Comparison of ENCODE assay signal across 36 cellular contexts in the genomic region with DNA sequence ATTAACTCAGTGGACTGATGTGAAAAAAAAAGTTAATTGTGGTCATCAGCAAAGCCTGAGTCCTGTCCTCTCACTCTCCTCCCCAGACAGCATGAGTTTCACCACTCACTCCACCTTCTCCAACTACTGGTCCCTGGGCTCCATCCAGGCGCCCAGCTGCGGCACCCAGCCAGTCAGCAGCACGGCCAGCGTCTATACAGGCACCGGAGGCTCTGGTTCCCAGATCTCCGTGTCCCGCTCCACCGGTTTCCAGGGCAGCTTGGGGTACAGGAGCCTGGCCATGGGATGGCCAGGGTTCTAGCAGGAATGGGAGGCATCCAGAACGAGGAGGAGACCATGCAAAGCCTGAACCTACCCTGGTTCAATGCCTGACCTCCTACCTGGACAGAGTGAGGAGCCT.
"Had no signal": no experiment of that assay in that cellular context is flagged by ENCODE, and none has a peak within 500 bp of the region (broad histone marks: within the 10 kb centered on the region; RNA-seq: fewer than 3 reads in every experiment).

No MANE protein-coding gene starts in this region.

- DNase-seq: activated B cell treated with CpG ODN at 0.5 μM for 24 hours; activated CD4-positive, alpha-beta memory T cell treated with anti-CD3 and anti-CD28 coated beads for 36 hours; activated CD4-positive, alpha-beta T cell treated with anti-CD3 and anti-CD28 coated beads for 4 hours; activated CD4-positive, alpha-beta T cell treated with anti-CD3 and anti-CD28 coated beads, Interleukin-2, amount 10 ng/mL, durations not matched to agents 24 days and 14 days; activated CD4-positive, alpha-beta T cell treated with anti-CD3 and anti-CD28 coated beads, Interleukin-2, amount 50 U/mL, for 1 hour; activated CD4-positive, alpha-beta T cell treated with anti-CD3 and anti-CD28 coated beads, Interleukin-2, amount 50 U/mL, for 4 hours; activated CD4-positive, CD25-positive, alpha-beta regulatory T cell treated with anti-CD3 and anti-CD28 coated beads, Interleukin-2, amount 50 U/mL, for 72 hours; activated CD8-positive, alpha-beta memory T cell treated with anti-CD3 and anti-CD28 coated beads, Interleukin-2, amount 10 ng/mL, durations not matched to agents 7 days and 5 days; activated CD8-positive, alpha-beta memory T cell treated with anti-CD3 and anti-CD28 coated beads, Interleukin-2, amount 50 U/mL, for 48 hours; activated CD8-positive, alpha-beta T cell treated with anti-CD3 and anti-CD28 coated beads for 36 hours; activated effector memory CD4-positive, alpha-beta T cell treated with Interleukin-2 at 50 U/mL for 16 hours; activated gamma-delta T cell; activated naive CD4-positive, alpha-beta T cell treated with anti-CD3 and anti-CD28 coated beads, Interleukin-2, amount 10 ng/mL, durations not matched to agents 7 days and 5 days; activated naive CD4-positive, alpha-beta T cell treated with Interleukin-2 at 50 U/mL for 16 hours; activated naive CD8-positive, alpha-beta T cell treated with anti-CD3 and anti-CD28 coated beads, Interleukin-2, amount 50 U/mL, for 24 hours; activated T-cell treated with anti-CD3 and anti-CD28 coated beads, Interleukin-2, amount 50 U/mL, for 24 hours; activated T-cell treated with anti-CD3 and anti-CD28 coated beads, Interleukin-2, amount 50 U/mL, for 48 hours; amygdala; anterior cingulate cortex; caudate nucleus; cerebellar nuclear complex; T-helper 1 cell; T-helper 2 cell; T-helper 9 cell had no signal

- H3K4me3 ChIP-seq: ascending aorta, cardiac muscle cell had no signal

- H3K27ac Mint-ChIP-seq: activated B cell treated with CpG ODN at 0.5 μM for 24 hours; activated CD4-positive, alpha-beta memory T cell treated with anti-CD3 and anti-CD28 coated beads for 36 hours; activated CD4-positive, alpha-beta T cell treated with anti-CD3 and anti-CD28 coated beads, Interleukin-2, amount 10 ng/mL, durations not matched to agents 24 days and 14 days; activated CD8-positive, alpha-beta memory T cell treated with anti-CD3 and anti-CD28 coated beads, Interleukin-2, amount 10 ng/mL, durations not matched to agents 7 days and 5 days; activated CD8-positive, alpha-beta T cell treated with anti-CD3 and anti-CD28 coated beads for 36 hours; activated naive CD4-positive, alpha-beta T cell treated with anti-CD3 and anti-CD28 coated beads, Interleukin-2, amount 10 ng/mL, durations not matched to agents 7 days and 5 days; activated naive CD4-positive, alpha-beta T cell treated with anti-CD3 and anti-CD28 coated beads, Interleukin-2, amount 50 U/mL, for 24 hours; activated naive CD8-positive, alpha-beta T cell; activated naive CD8-positive, alpha-beta T cell treated with anti-CD3 and anti-CD28 coated beads, Interleukin-2, amount 50 U/mL, for 24 hours; activated T-cell treated with anti-CD3 and anti-CD28 coated beads, Interleukin-2, amount 50 U/mL, for 24 hours; activated T-helper 2 cell treated with anti-CD3 and anti-CD28 coated beads, Interferon-gamma antibody, Interleukin-2, Interleukin-4, amounts not matched to agents 10 μg/mL and 5 μg/mL and 100 μg/mL, durations not matched to agents 14 hours and 24 hours and 36 hours; brain; T-helper 1 cell treated with Interleukin-12 subunit alpha and Interleukin-12 subunit beta and Interleukin-4 antibody, amounts not matched to agents 30 μg/mL and 1 μg/mL, for 36 hours; T-helper 2 cell treated with Interferon-gamma antibody and Interleukin-4, amounts not matched to agents 5 μg/mL and 100 μg/mL, for 36 hours had no signal

- H3K9me3 ChIP-seq: ascending aorta had no signal

- ATAC-seq: activated CD8-positive, alpha-beta memory T cell treated with anti-CD3 and anti-CD28 coated beads, Interleukin-2, amount 10 ng/mL, durations not matched to agents 7 days and 5 days; activated CD8-positive, alpha-beta T cell treated with anti-CD3 and anti-CD28 coated beads for 36 hours; activated naive CD8-positive, alpha-beta T cell treated with anti-CD3 and anti-CD28 coated beads, Interleukin-2, amount 50 U/mL, for 24 hours had no signal

- H3K9me3 Mint-ChIP-seq: activated B cell treated with CpG ODN at 0.5 μM for 24 hours; activated CD4-positive, alpha-beta memory T cell treated with anti-CD3 and anti-CD28 coated beads for 36 hours; activated CD4-positive, alpha-beta T cell treated with anti-CD3 and anti-CD28 coated beads, Interleukin-2, amount 10 ng/mL, durations not matched to agents 24 days and 14 days; activated CD8-positive, alpha-beta T cell treated with anti-CD3 and anti-CD28 coated beads for 36 hours; activated naive CD4-positive, alpha-beta T cell treated with anti-CD3 and anti-CD28 coated beads, Interleukin-2, amount 10 ng/mL, durations not matched to agents 7 days and 5 days; activated naive CD4-positive, alpha-beta T cell treated with anti-CD3 and anti-CD28 coated beads, Interleukin-2, amount 50 U/mL, for 24 hours; activated naive CD8-positive, alpha-beta T cell treated with anti-CD3 and anti-CD28 coated beads, Interleukin-2, amount 50 U/mL, for 24 hours; activated T-cell treated with anti-CD3 and anti-CD28 coated beads, Interleukin-2, amount 50 U/mL, for 24 hours; activated T-helper 2 cell treated with anti-CD3 and anti-CD28 coated beads, Interferon-gamma antibody, Interleukin-2, Interleukin-4, amounts not matched to agents 10 μg/mL and 5 μg/mL and 100 μg/mL, durations not matched to agents 14 hours and 24 hours and 36 hours; brain; central memory CD8-positive, alpha-beta T cell; T-helper 1 cell treated with Interleukin-12 subunit alpha and Interleukin-12 subunit beta and Interleukin-4 antibody, amounts not matched to agents 30 μg/mL and 1 μg/mL, for 36 hours; T-helper 2 cell treated with Interferon-gamma antibody and Interleukin-4, amounts not matched to agents 5 μg/mL and 100 μg/mL, for 36 hours had no signal

- H3K4me3 Mint-ChIP-seq: activated B cell treated with CpG ODN at 0.5 μM for 24 hours; activated CD4-positive, alpha-beta memory T cell treated with anti-CD3 and anti-CD28 coated beads for 36 hours; activated CD4-positive, alpha-beta T cell treated with anti-CD3 and anti-CD28 coated beads, Interleukin-2, amount 10 ng/mL, durations not matched to agents 24 days and 14 days; activated CD8-positive, alpha-beta memory T cell treated with anti-CD3 and anti-CD28 coated beads, Interleukin-2, amount 10 ng/mL, durations not matched to agents 7 days and 5 days; activated CD8-positive, alpha-beta T cell treated with anti-CD3 and anti-CD28 coated beads for 36 hours; activated naive CD4-positive, alpha-beta T cell treated with anti-CD3 and anti-CD28 coated beads, Interleukin-2, amount 10 ng/mL, durations not matched to agents 7 days and 5 days; activated naive CD4-positive, alpha-beta T cell treated with anti-CD3 and anti-CD28 coated beads, Interleukin-2, amount 50 U/mL, for 24 hours; activated naive CD8-positive, alpha-beta T cell; activated naive CD8-positive, alpha-beta T cell treated with anti-CD3 and anti-CD28 coated beads, Interleukin-2, amount 50 U/mL, for 24 hours; activated T-cell treated with anti-CD3 and anti-CD28 coated beads, Interleukin-2, amount 50 U/mL, for 24 hours; central memory CD8-positive, alpha-beta T cell; T-helper 1 cell treated with Interleukin-12 subunit alpha and Interleukin-12 subunit beta and Interleukin-4 antibody, amounts not matched to agents 30 μg/mL and 1 μg/mL, for 36 hours; T-helper 2 cell treated with Interferon-gamma antibody and Interleukin-4, amounts not matched to agents 5 μg/mL and 100 μg/mL, for 36 hours had no signal

- FAIRE-seq: bronchial epithelial cell, TTC549 had no signal

- H3K27me3 ChIP-seq: ascending aorta, cardiac muscle cell had no signal

- H3K27me3 Mint-ChIP-seq: activated B cell treated with CpG ODN at 0.5 μM for 24 hours; activated CD4-positive, alpha-beta memory T cell treated with anti-CD3 and anti-CD28 coated beads for 36 hours; activated CD4-positive, alpha-beta T cell treated with anti-CD3 and anti-CD28 coated beads, Interleukin-2, amount 10 ng/mL, durations not matched to agents 24 days and 14 days; activated CD8-positive, alpha-beta memory T cell treated with anti-CD3 and anti-CD28 coated beads, Interleukin-2, amount 10 ng/mL, durations not matched to agents 7 days and 5 days; activated CD8-positive, alpha-beta T cell treated with anti-CD3 and anti-CD28 coated beads for 36 hours; activated naive CD4-positive, alpha-beta T cell treated with anti-CD3 and anti-CD28 coated beads, Interleukin-2, amount 10 ng/mL, durations not matched to agents 7 days and 5 days; activated naive CD4-positive, alpha-beta T cell treated with anti-CD3 and anti-CD28 coated beads, Interleukin-2, amount 50 U/mL, for 24 hours; activated naive CD8-positive, alpha-beta T cell; activated naive CD8-positive, alpha-beta T cell treated with anti-CD3 and anti-CD28 coated beads, Interleukin-2, amount 50 U/mL, for 24 hours; activated T-cell treated with anti-CD3 and anti-CD28 coated beads, Interleukin-2, amount 50 U/mL, for 24 hours; brain; central memory CD8-positive, alpha-beta T cell had no signal

- H3K27ac ChIP-seq: ascending aorta, cardiac muscle cell, VCaP had no signal
